In genomic region chr9:133792721-133793470, GRCh38 we compare ENCODE assay signal across 8 cellular contexts.
DNase-seq lines count a peak whose midpoint lies in the region; ATAC-seq, FAIRE-seq and TF ChIP-seq lines count a peak whose summit lies in the region.

No MANE protein-coding gene starts in this region.

- peak; percentile 89 for DNase-seq in D721Med (ENCODE audit: insufficient read length, low spot score)
- DNase-seq in NB4 (ENCODE audit: low read depth), result peak; percentile 63
- peak; percentile 53 to 63 for DNase-seq in activated CD4-positive, alpha-beta T cell treated with anti-CD3 and anti-CD28 coated beads, Interleukin-2, amount 50 U/mL, for 48 hours
- DNase-seq in effector CD4-positive, alpha-beta T cell, result peak; percentile 20
- peak; percentile 79 for DNase-seq in medulla oblongata (ENCODE audit: extremely low spot score)
- peak; percentile 17 for DNase-seq in stimulated activated CD8-positive, alpha-beta memory T cell treated with anti-CD3 and anti-CD28 coated beads, Interleukin-15, amount 100 ng/mL, for 1 hour (ENCODE audit: low read depth)

- ATAC-seq in GM21526 (IDR thresholded peaks at IDR 0.05; ENCODE audit: low FRiP score, unreplicated experiment) (peak; percentile 55), HG02571 (IDR thresholded peaks at IDR 0.05; ENCODE audit: unreplicated experiment) (no peak)

- TF ChIP-seq CTCF in D721Med (IDR thresholded peaks at IDR 0.05; ENCODE audit: insufficient read depth, missing control alignments), result peak; percentile 73
- peak; percentile 80 for TF ChIP-seq CTCF in NB4 (IDR thresholded peaks at IDR 0.05; ENCODE audit: low read depth, low read length)

- no peak for FAIRE-seq in D721Med (lab: Jason Lieb, UNC)

- no peak for TF ChIP-seq POLR2A in NB4 (IDR thresholded peaks at IDR 0.05; ENCODE audit: extremely low read depth, insufficient read length)

- H3K4me3 ChIP-seq in NB4 (ENCODE audit: low read depth, low read length), result no peak overlapping the region

Comparison
In these comparisons a context has a peak if more than half of its experiments do, and no peak if none do; other contexts are left out.
1. DNase-seq: peak in every context shown above with its lines; median percentile 89 in D721Med; 79 in medulla oblongata; 63 in NB4; 58 in activated CD4-positive, alpha-beta T cell treated with anti-CD3 and anti-CD28 coated beads, Interleukin-2, amount 50 U/mL, for 48 hours; 20 in effector CD4-positive, alpha-beta T cell; 17 in stimulated activated CD8-positive, alpha-beta memory T cell treated with anti-CD3 and anti-CD28 coated beads, Interleukin-15, amount 100 ng/mL, for 1 hour.